ENCODE assay signal across 1 cellular context in genomic region chr3:120088622-120089021, GRCh38.
TF ChIP-seq lines count a peak whose summit lies in the region.

No MANE protein-coding gene starts in this region.

TF ChIP-seq in endothelial cell of umbilical vein, 7 proteins besides CTCF, POLR2A, EP300 and RAD21 (continued from another document):
- TF ChIP-seq MYC (IDR thresholded peaks at IDR 0.05; ENCODE audit: low read depth, low read length): no peak
- no peak for TF ChIP-seq MAX (IDR thresholded peaks at IDR 0.05; ENCODE audit: insufficient read depth, insufficient read length)
- TF ChIP-seq EZH2 (IDR thresholded peaks at IDR 0.05; ENCODE audit: borderline replicate concordance, low read depth, low read length, severe bottlenecking): no peak
- TF ChIP-seq POLR2AphosphoS5 (IDR thresholded peaks at IDR 0.05; ENCODE audit: insufficient read depth, low read depth, low read length): no peak
- no peak for TF ChIP-seq FOS (IDR thresholded peaks at IDR 0.05; ENCODE audit: borderline replicate concordance, insufficient read depth, low read length)
